In genomic region chr16:85027968-85028637, GRCh38 we compare ENCODE assay signal across 8 cellular contexts. TPM values are rescaled to one million over a fixed set of nuclear protein-coding genes. Genes with fewer than 3 reads are reported as not detected.
A peak's percentile ranks its signal among the peaks of the same experiment; 100 is the strongest.
DNase-seq lines count a peak whose midpoint lies in the region; ATAC-seq and TF ChIP-seq lines count a peak whose summit lies in the region.

No MANE protein-coding gene starts in this region.

- H3K9ac ChIP-seq in HUES48 (ENCODE audit: low read depth, low read length) (no peak overlapping the region), iPS-18a (ENCODE audit: low read length) (no peak overlapping the region)

- H3K36me3 Mint-ChIP-seq in activated naive CD8-positive, alpha-beta T cell treated with anti-CD3 and anti-CD28 coated beads, Interleukin-2, amount 10 ng/mL, durations not matched to agents 7 days and 5 days, result no peaks in the 10 kb centered on the region

- TF ChIP-seq CTCF in C4-2B (conservative IDR thresholded peaks at IDR 0.05), result no peak; the same call in 1 of the 2 replicates

- no peaks in the 10 kb centered on the region for H3K27me3 Mint-ChIP-seq in activated naive CD8-positive, alpha-beta T cell treated with anti-CD3 and anti-CD28 coated beads, Interleukin-2, amount 10 ng/mL, durations not matched to agents 7 days and 5 days

- DNase-seq in activated naive CD8-positive, alpha-beta T cell treated with anti-CD3 and anti-CD28 coated beads, Interleukin-2, amount 10 ng/mL, durations not matched to agents 7 days and 5 days, result no peak
- peak; percentile 12 for DNase-seq in stimulated activated CD4-positive, alpha-beta T cell treated with anti-CD3 and anti-CD28 coated beads, Interleukin-4, amount 100 ng/mL, for 24 hours
- DNase-seq in NCI-H1436 treated with DMSO at 0.1 percent for 48 hours (lab: John Stamatoyannopoulos, UW) (no peak), NCI-H2107 (lab: John Stamatoyannopoulos, UW) (no peak)

- H3K27ac ChIP-seq in C4-2B (peak overlapping the region; percentile 75), HUES48 (ENCODE audit: low read depth, low read length) (no peak overlapping the region), iPS-18a (ENCODE audit: low read length) (no peak overlapping the region)

- POLR2A ChIA-PET in activated naive CD8-positive, alpha-beta T cell treated with anti-CD3 and anti-CD28 coated beads, Interleukin-2, amount 10 ng/mL, durations not matched to agents 7 days and 5 days (lab: Charles Lee), result interaction anchor here (0.8 to 3.5 kb wide), 10 partner anchors 12 to 393 kb away, joined by 3 to 38 read pairs (median 7); partner anchors contain the start of gene ZDHHC7

- peak overlapping the region; percentile 93 for H3K27ac Mint-ChIP-seq in activated naive CD8-positive, alpha-beta T cell treated with anti-CD3 and anti-CD28 coated beads, Interleukin-2, amount 10 ng/mL, durations not matched to agents 7 days and 5 days

- H3K36me3 ChIP-seq in HUES48 (ENCODE audit: control insufficient read depth, insufficient read depth, low read length), result no peaks in the 10 kb centered on the region
- no peaks in the 10 kb centered on the region for H3K36me3 ChIP-seq in iPS-18a (ENCODE audit: control insufficient read depth, low read depth, low read length)

- ATAC-seq in GM19467 (IDR thresholded peaks at IDR 0.05; ENCODE audit: unreplicated experiment), result peak; percentile 26
- peak; percentile 9 for ATAC-seq in activated naive CD8-positive, alpha-beta T cell treated with anti-CD3 and anti-CD28 coated beads, Interleukin-2, amount 10 ng/mL, durations not matched to agents 7 days and 5 days (ENCODE audit: low read depth)

- H3K4me1 Mint-ChIP-seq in activated naive CD8-positive, alpha-beta T cell treated with anti-CD3 and anti-CD28 coated beads, Interleukin-2, amount 10 ng/mL, durations not matched to agents 7 days and 5 days, result peaks cover 29% of the 10 kb centered on the region

- peak overlapping the region; percentile 90 for H3K4me3 Mint-ChIP-seq in activated naive CD8-positive, alpha-beta T cell treated with anti-CD3 and anti-CD28 coated beads, Interleukin-2, amount 10 ng/mL, durations not matched to agents 7 days and 5 days

- H3K4me1 ChIP-seq in HUES48 (ENCODE audit: control insufficient read depth, insufficient read depth, low read length) (peaks cover 15% of the 10 kb centered on the region), iPS-18a (ENCODE audit: control insufficient read depth, low read depth, low read length) (peaks cover 14% of the 10 kb centered on the region)

- H3K9me3 ChIP-seq in HUES48 (ENCODE audit: control insufficient read depth, insufficient read depth, low read length), result no peaks in the 10 kb centered on the region
- H3K9me3 ChIP-seq in iPS-18a (ENCODE audit: control insufficient read depth, low read depth, low read length), result no peaks in the 10 kb centered on the region

- H3K4me3 ChIP-seq in HUES48 (ENCODE audit: low read depth, low read length), result peak overlapping the region; percentile 77
- H3K4me3 ChIP-seq in iPS-18a (ENCODE audit: low read length), result peak overlapping the region; percentile 79

- H3K27me3 ChIP-seq in HUES48 (ENCODE audit: control insufficient read depth, insufficient read depth, low read length) (peaks cover 14% of the 10 kb centered on the region), iPS-18a (ENCODE audit: control insufficient read depth, insufficient read depth, low read length) (peaks cover 18% of the 10 kb centered on the region)

- no peaks in the 10 kb centered on the region for H3K9me3 Mint-ChIP-seq in activated naive CD8-positive, alpha-beta T cell treated with anti-CD3 and anti-CD28 coated beads, Interleukin-2, amount 10 ng/mL, durations not matched to agents 7 days and 5 days

RNA-seq across cellular contexts. Expression of gene KIAA0513, which starts 0.5 kb away (rescaled TPM):
- total RNA-seq in activated naive CD8-positive, alpha-beta T cell treated with anti-CD3 and anti-CD28 coated beads, Interleukin-2, amount 10 ng/mL, durations not matched to agents 7 days and 5 days, result 10 to 100 TPM; 11.6 to 13.9 TPM

RNA-seq across cellular contexts. Expression of gene ZDHHC7, which starts 16.8 kb away (rescaled TPM):
- total RNA-seq in activated naive CD8-positive, alpha-beta T cell treated with anti-CD3 and anti-CD28 coated beads, Interleukin-2, amount 10 ng/mL, durations not matched to agents 7 days and 5 days, result 10 to 100 TPM; 30.5 to 33.7 TPM
